9 cellular contexts compared by ENCODE assay signal in genomic region chr5:158456756-158457155, GRCh38.
DNase-seq lines count a peak whose midpoint lies in the region; ATAC-seq and TF ChIP-seq lines count a peak whose summit lies in the region.
"Had no signal": no experiment of that assay in that cellular context is flagged by ENCODE, and none has a peak within 500 bp of the region (broad histone marks: within the 10 kb centered on the region; RNA-seq: fewer than 3 reads in every experiment).

No MANE protein-coding gene starts in this region.

- no peak for TF ChIP-seq CTCF in HEK293 (tag by site-specific recombination; IDR thresholded peaks at IDR 0.05)
- TF ChIP-seq CTCF in left lung (IDR thresholded peaks at IDR 0.05) = no peak
- TF ChIP-seq CTCF in mucosa of descending colon (IDR thresholded peaks at IDR 0.05) = no peak

- no peaks in the 10 kb centered on the region for H3K27me3 Mint-ChIP-seq in effector memory CD8-positive, alpha-beta T cell

- intact Hi-C loops in left lung (cut with DNase I) = no loop called here
- intact Hi-C loops in mucosa of descending colon (cut with DNase I, micrococcal nuclease) = no loop called here

- ATAC-seq in left lung (peak; percentile 89), mucosa of descending colon (no peak)
- ATAC-seq in effector memory CD8-positive, alpha-beta T cell (replicated peaks) = no peak

- POLR2A ChIA-PET in HEK293 (lab: Yijun Ruan, JAX) = interaction anchor here (0.5 kb wide), 1 partner anchor 1934 kb away, joined by 6 read pairs; no protein-coding TSS in a partner anchor

- H3K4me3 Mint-ChIP-seq in effector memory CD8-positive, alpha-beta T cell = no peak overlapping the region

- H3K4me3 ChIP-seq in HEK293 (ENCODE audit: low read depth, low read length) = no peak overlapping the region
- no peak overlapping the region for H3K4me3 ChIP-seq in adipocyte (ENCODE audit: low read length)
- no peak overlapping the region for H3K4me3 ChIP-seq in left lung
- H3K4me3 ChIP-seq in mucosa of descending colon = no peak overlapping the region
- H3K4me3 ChIP-seq: PC-9 had no signal

- DNase-seq in DMS 273 (lab: John Stamatoyannopoulos, UW; ENCODE audit: unreplicated experiment) (peak; percentile 67), adipocyte (ENCODE audit: low read depth) (peak; percentile 83), left lung (peak in 1 of 2 donors; percentile 38), SHP77 treated with DMSO at 0.1 percent for 48 hours (lab: John Stamatoyannopoulos, UW) (no peak), mucosa of descending colon (no peak), NCI-H2081 (lab: John Stamatoyannopoulos, UW) (no peak)
- no peak for DNase-seq in effector memory CD8-positive, alpha-beta T cell
- DNase-seq: PC-9 had no signal

- H3K36me3 ChIP-seq in HEK293 (ENCODE audit: control insufficient read depth in 2 of 2, insufficient read depth in 1 of 2, low read length in 2 of 2) (no peaks in the 10 kb centered on the region), adipocyte (ENCODE audit: control insufficient read depth, insufficient read depth, low read length, severe bottlenecking) (no peaks in the 10 kb centered on the region), left lung (no peaks in the 10 kb centered on the region), mucosa of descending colon (ENCODE audit: low read depth) (no peaks in the 10 kb centered on the region)

- H3K4me1 Mint-ChIP-seq in effector memory CD8-positive, alpha-beta T cell (ENCODE audit: low read depth in 2 of 2) = no peaks in the 10 kb centered on the region

- no peaks in the 10 kb centered on the region for H3K36me3 Mint-ChIP-seq in effector memory CD8-positive, alpha-beta T cell (ENCODE audit: insufficient read depth)

- H3K27ac Mint-ChIP-seq in effector memory CD8-positive, alpha-beta T cell = no peak overlapping the region

- no peak overlapping the region for H3K27ac ChIP-seq in HEK293 (ENCODE audit: extremely low read depth, low read depth, low read length)
- H3K27ac ChIP-seq in left lung = no peak overlapping the region
- H3K27ac ChIP-seq: PC-9 had no signal

- H3K9me3 ChIP-seq in HEK293 (ENCODE audit: control insufficient read depth, insufficient read depth, low read depth, low read length) (no peaks in the 10 kb centered on the region), adipocyte (ENCODE audit: control insufficient read depth, low read length) (no peaks in the 10 kb centered on the region), left lung (no peaks in the 10 kb centered on the region), mucosa of descending colon (no peaks in the 10 kb centered on the region)

- CTCF ChIA-PET in HEK293 (lab: Yijun Ruan, JAX) = interaction anchor here (0.6 to 0.8 kb wide), 4 partner anchors 11 to 1765 kb away, joined by 3 to 4 read pairs (median 3); no protein-coding TSS in a partner anchor

- H3K9ac ChIP-seq in adipocyte (ENCODE audit: low read length) = peak overlapping the region; percentile 2

- H3K27me3 ChIP-seq in adipocyte (replicated peaks; ENCODE audit: control insufficient read depth, insufficient read depth, low read length) = no peaks in the 10 kb centered on the region
- H3K27me3 ChIP-seq in left lung = no peaks in the 10 kb centered on the region

- no peaks in the 10 kb centered on the region for H3K9me3 Mint-ChIP-seq in effector memory CD8-positive, alpha-beta T cell

- H3K4me1 ChIP-seq in HEK293 (ENCODE audit: control insufficient read depth, insufficient read depth, low read length) (no peaks in the 10 kb centered on the region), adipocyte (ENCODE audit: control insufficient read depth, insufficient read depth, low read length) (peaks cover 31% of the 10 kb centered on the region), left lung (no peaks in the 10 kb centered on the region), mucosa of descending colon (ENCODE audit: low read depth) (no peaks in the 10 kb centered on the region)

TF ChIP-seq in HEK293, 187 proteins besides CTCF, POLR2A, EP300 and RAD21 (continues in another document):
- TF ChIP-seq INSM2 (tag by site-specific recombination; IDR thresholded peaks at IDR 0.05) (0 out of 2 replicates have a peak, but pooled peaks have one; percentile 37), ZSCAN23 (tag by site-specific recombination; IDR thresholded peaks at IDR 0.05) (no peak), ZNF335 (tag by site-specific recombination; conservative IDR thresholded peaks at IDR 0.05) (no peak), ZFHX2 (tag by site-specific recombination; conservative IDR thresholded peaks at IDR 0.05) (no peak), ZNF518A (tag by site-specific recombination; conservative IDR thresholded peaks at IDR 0.05; ENCODE audit: low read depth) (0 out of 2 replicates have a peak, but pooled peaks have one; percentile 9), ZBTB20 (tag by site-specific recombination; IDR thresholded peaks at IDR 0.05) (no peak), ZNF610 (tag by site-specific recombination; IDR thresholded peaks at IDR 0.05; ENCODE audit: borderline replicate concordance) (no peak), ZNF670 (tag by site-specific recombination; IDR thresholded peaks at IDR 0.05; ENCODE audit: low read depth) (no peak), ZNF843 (tag by site-specific recombination; IDR thresholded peaks at IDR 0.05) (peak; percentile 56; the same call in 1 of the 2 replicates), KLF9 (tag by site-specific recombination; IDR thresholded peaks at IDR 0.05; ENCODE audit: low read depth) (no peak), ELK4 (IDR thresholded peaks at IDR 0.05; ENCODE audit: borderline replicate concordance, low read depth, low read length) (no peak), ZXDB (tag by site-specific recombination; IDR thresholded peaks at IDR 0.05) (0 out of 2 replicates have a peak, but pooled peaks have one; percentile 24), ZFP41 (tag by site-specific recombination; IDR thresholded peaks at IDR 0.05; ENCODE audit: borderline replicate concordance) (no peak), KLF10 (tag by site-specific recombination; IDR thresholded peaks at IDR 0.05) (peak; percentile 64), ZNF792 (tag by site-specific recombination; IDR thresholded peaks at IDR 0.05) (no peak), ZNF501 (tag by site-specific recombination; IDR thresholded peaks at IDR 0.05) (no peak), ZSCAN30 (tag by site-specific recombination; IDR thresholded peaks at IDR 0.05) (no peak), ZNF626 (tag by site-specific recombination; IDR thresholded peaks at IDR 0.05) (no peak), ZNF112 (tag by site-specific recombination; IDR thresholded peaks at IDR 0.05) (no peak)

Comparison
In these comparisons a context has a peak if more than half of its experiments do, and no peak if none do; other contexts are left out.
1. DNase-seq: peak in DMS 273 (single experiment) and adipocyte (single experiment); none in SHP77 treated with DMSO at 0.1 percent for 48 hours (single experiment), effector memory CD8-positive, alpha-beta T cell (0 of 3), mucosa of descending colon (0 of 3) and NCI-H2081 (0 of 2).